In the genomic region with DNA sequence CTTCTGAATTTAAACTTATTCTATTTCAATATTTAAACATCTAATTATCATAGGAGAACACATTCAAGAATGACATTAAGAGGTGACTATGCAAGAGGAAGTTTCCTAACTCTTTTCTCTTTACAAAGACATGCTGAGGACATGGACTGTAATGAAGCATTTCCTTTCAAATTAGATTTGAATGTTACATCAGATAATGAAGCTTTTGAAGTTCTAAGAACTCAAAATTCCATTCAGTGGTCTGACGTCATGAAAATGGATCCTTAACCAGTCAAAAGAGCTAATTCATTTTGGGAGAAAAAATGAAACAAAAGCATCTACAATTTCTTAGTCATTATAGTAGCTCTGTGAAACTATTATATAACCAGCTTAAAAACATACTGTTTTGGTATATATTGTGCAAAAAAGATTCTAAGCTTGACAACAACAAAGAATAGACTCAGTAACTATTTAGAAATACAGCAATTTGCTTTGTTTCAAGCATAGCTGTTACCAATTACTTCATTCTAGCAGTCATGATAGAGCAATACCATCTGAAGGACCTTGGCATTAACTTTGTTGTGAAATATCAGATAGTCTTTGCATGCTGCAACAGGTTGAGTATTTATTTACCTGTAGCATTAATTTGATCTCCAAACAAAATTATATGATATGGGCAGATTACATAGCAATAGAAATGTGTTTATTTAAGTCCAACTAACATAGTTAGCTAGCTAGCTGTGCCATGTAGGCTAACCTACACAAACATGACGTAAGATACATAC, we compare ENCODE assay signal across 1 cellular context.
A peak's percentile ranks its signal among the peaks of the same experiment; 100 is the strongest.
TF ChIP-seq lines count a peak whose summit lies in the region.

No MANE protein-coding gene starts in this region.

TF ChIP-seq in HepG2, 621 proteins besides CTCF, POLR2A, EP300 and RAD21:
- TF ChIP-seq ELF3 (CRISPR knock-in tag; IDR thresholded peaks at IDR 0.05) (no peak), ATF7 (IDR thresholded peaks at IDR 0.05) (peak; percentile 62), ATF7 (CRISPR knock-in tag; IDR thresholded peaks at IDR 0.05) (no peak), CREB1 (IDR thresholded peaks at IDR 0.05) (peak; percentile 88), CREB1 (CRISPR knock-in tag; IDR thresholded peaks at IDR 0.05) (no peak)
